Comparison of ENCODE assay signal across 8 cellular contexts in genomic region chr19:58563034-58563573, GRCh38.
DNase-seq lines count a peak whose midpoint lies in the region; ATAC-seq lines count a peak whose summit lies in the region.

No MANE protein-coding gene starts in this region.

- DNase-seq in stimulated activated CD4-positive, alpha-beta T cell treated with anti-CD3 and anti-CD28 coated beads, Interleukin-15, amount 100 ng/mL, for 24 hours, result peak; percentile 60
- no peak for DNase-seq in stimulated activated CD4-positive, alpha-beta T cell treated with anti-CD3 and anti-CD28 coated beads, Interleukin-2, amount 100 ng/mL, for 48 hours
- no peak for DNase-seq in central memory CD8-positive, alpha-beta T cell (ENCODE audit: low spot score in 2 of 2)
- DNase-seq in epidermal melanocyte (ENCODE audit: insufficient read length, low spot score), result no peak
- DNase-seq in inferior parietal cortex (ENCODE audit: extremely low spot score), result no peak

- no peak overlapping the region for H3K27ac Mint-ChIP-seq in central memory CD8-positive, alpha-beta T cell (ENCODE audit: low read depth)

- H3K27me3 ChIP-seq in mucosa of rectum (ENCODE audit: control insufficient read depth in 2 of 2, insufficient read depth in 2 of 2, low read length in 2 of 2), result no peaks in the 10 kb centered on the region

- peak overlapping the region; percentile 96 for H3K4me3 Mint-ChIP-seq in central memory CD8-positive, alpha-beta T cell

- no peaks in the 10 kb centered on the region for H3K9me3 Mint-ChIP-seq in central memory CD8-positive, alpha-beta T cell

- no peaks in the 10 kb centered on the region for H3K27me3 Mint-ChIP-seq in central memory CD8-positive, alpha-beta T cell

- H3K4me1 Mint-ChIP-seq in central memory CD8-positive, alpha-beta T cell, result peaks cover 42% of the 10 kb centered on the region

- H3K36me3 Mint-ChIP-seq in central memory CD8-positive, alpha-beta T cell (ENCODE audit: insufficient read depth), result peaks cover 23% of the 10 kb centered on the region

- peak overlapping the region; percentile 56 to 62 for H3K4me3 ChIP-seq in mucosa of rectum (ENCODE audit: low read length in 2 of 2)

- H3K36me3 ChIP-seq in mucosa of rectum (ENCODE audit: control insufficient read depth in 2 of 2, insufficient read depth in 2 of 2, low read length in 2 of 2), result peaks cover 0 to 4% of the 10 kb centered on the region in 2 donors

- peaks cover 27 to 28% of the 10 kb centered on the region in 2 donors for H3K4me1 ChIP-seq in mucosa of rectum (ENCODE audit: control insufficient read depth in 2 of 2, insufficient read depth in 2 of 2, low read length in 2 of 2)

- H3K9me3 ChIP-seq in mucosa of rectum (ENCODE audit: control insufficient read depth in 2 of 2, low read length in 2 of 2), result no peaks in the 10 kb centered on the region

- H3K9ac ChIP-seq in mucosa of rectum (ENCODE audit: low read depth in 1 of 2, low read length in 2 of 2), result peak overlapping the region in 1 of 2 donors; percentile 41

- H3K27ac ChIP-seq in mucosa of rectum (ENCODE audit: low read depth in 2 of 2, low read length in 2 of 2), result no peak overlapping the region

- no peak for ATAC-seq in central memory CD8-positive, alpha-beta T cell (replicated peaks; ENCODE audit: extremely low read depth, poor library complexity, severe bottlenecking)
- ATAC-seq in GM21825 (IDR thresholded peaks at IDR 0.05; ENCODE audit: unreplicated experiment) (no peak), HG03565 (IDR thresholded peaks at IDR 0.05; ENCODE audit: unreplicated experiment) (no peak)
